In genomic region chr11:45391168-45391850, GRCh38 we compare ENCODE assay signal across 23 cellular contexts.
A peak's percentile ranks its signal among the peaks of the same experiment; 100 is the strongest.
DNase-seq lines count a peak whose midpoint lies in the region; TF ChIP-seq lines count a peak whose summit lies in the region.
"Had no signal": no experiment of that assay in that cellular context is flagged by ENCODE, and none has a peak within 500 bp of the region (broad histone marks: within the 10 kb centered on the region; RNA-seq: fewer than 3 reads in every experiment).

No MANE protein-coding gene starts in this region.

- H3K9ac ChIP-seq in liver (ENCODE audit: low read depth in 1 of 2, low read length in 2 of 2) (no peak overlapping the region), neural progenitor cell (no peak overlapping the region)
- H3K9ac ChIP-seq: BLaER1, KMS-11 had no signal

- WGBS in liver = 23% methylated on average over 9 of the region's 9 CpGs
- WGBS in spleen, 5 donors = 67 to 87% (median 83%) methylated on average over 9 of the region's 9 CpGs

- no peak overlapping the region for H3K4me3 ChIP-seq in liver (ENCODE audit: low read depth in 1 of 3, low read length in 3 of 3)
- no peak overlapping the region for H3K4me3 ChIP-seq in neural progenitor cell
- no peak overlapping the region for H3K4me3 ChIP-seq in Caco-2 (ENCODE audit: low read depth, low read length)
- H3K4me3 ChIP-seq in spleen = no peak overlapping the region
- H3K4me3 ChIP-seq: BLaER1, HAP-1, Peyer's patch, SJCRH30 had no signal

- H3K36me3 ChIP-seq in liver (ENCODE audit: control insufficient read depth in 4 of 4, insufficient read depth in 3 of 4, low read depth in 1 of 4, low read length in 3 of 4) (no peaks in the 10 kb centered on the region), neural progenitor cell (no peaks in the 10 kb centered on the region), Caco-2 (ENCODE audit: control insufficient read depth, insufficient read depth, low read length) (no peaks in the 10 kb centered on the region), spleen (no peaks in the 10 kb centered on the region)
- H3K36me3 ChIP-seq: BLaER1, HAP-1, Peyer's patch, SJCRH30 had no signal

- no peak for TF ChIP-seq CTCF in chondrocyte (IDR thresholded peaks at IDR 0.05)
- TF ChIP-seq CTCF in liver (IDR thresholded peaks at IDR 0.05; ENCODE audit: low read depth, low read length, missing input control) = no peak
- no peak for TF ChIP-seq CTCF in neural progenitor cell (IDR thresholded peaks at IDR 0.05)
- no peak for TF ChIP-seq CTCF in Caco-2 (IDR thresholded peaks at IDR 0.05; ENCODE audit: insufficient read depth in 1 of 2, low read depth in 1 of 2, low read length in 1 of 2, severe bottlenecking in 1 of 2, unreplicated experiment in 1 of 2)
- TF ChIP-seq CTCF in spleen (IDR thresholded peaks at IDR 0.05 in 8 of 11, conservative IDR thresholded peaks at IDR 0.05 in 3 of 11) = no peak

- no peak for TF ChIP-seq POLR2A in spleen (IDR thresholded peaks at IDR 0.05)

- H3K4me2 ChIP-seq in neural progenitor cell = no peak overlapping the region
- H3K4me2 ChIP-seq: BLaER1, KMS-11 had no signal

- H3K9me3 Mint-ChIP-seq in chondrocyte (ENCODE audit: low read depth) = peaks cover 2% of the 10 kb centered on the region
- H3K9me3 Mint-ChIP-seq in neural progenitor cell = no peaks in the 10 kb centered on the region
- no peaks in the 10 kb centered on the region for H3K9me3 Mint-ChIP-seq in Caco-2 (ENCODE audit: unreplicated experiment)
- H3K9me3 Mint-ChIP-seq: CD4-positive, alpha-beta T cell had no signal

- H3K27ac ChIP-seq in liver (ENCODE audit: low read depth in 1 of 2, low read length in 2 of 2) (peak overlapping the region; percentile 54 to 68), neural progenitor cell (no peak overlapping the region), spleen (no peak overlapping the region)
- H3K27ac ChIP-seq: 22Rv1, BLaER1, HL-60, KMS-11, SJCRH30 had no signal

- no TSS peak for BruUV-seq in Caco-2 (replicated peaks; lab: Mats Ljungman, UMichigan)

- CTCF ChIA-PET in Caco-2 (lab: Charles Lee) = interaction anchor here (0.7 to 1.0 kb wide), 3 partner anchors 20 to 867 kb away, joined by 3 to 6 read pairs (median 3); no protein-coding TSS in a partner anchor

- peaks cover 44% of the 10 kb centered on the region for H3K27me3 Mint-ChIP-seq in chondrocyte (ENCODE audit: low read depth)
- H3K27me3 Mint-ChIP-seq in neural progenitor cell (ENCODE audit: insufficient read depth, low read depth) = peaks cover 9% of the 10 kb centered on the region
- H3K27me3 Mint-ChIP-seq in Caco-2 (ENCODE audit: insufficient read depth, unreplicated experiment) = no peaks in the 10 kb centered on the region
- H3K27me3 Mint-ChIP-seq: CD4-positive, alpha-beta T cell had no signal

- H3F3A ChIP-seq in neural progenitor cell (ENCODE audit: low read depth) = no peaks in the 10 kb centered on the region

- DNase-seq in NCI-H1417 (lab: John Stamatoyannopoulos, UW) = peak in 2 of 3 experiments; percentile 18 to 28
- DNase-seq in NCI-H1417 treated with DMSO at 0.1 percent for 48 hours (lab: John Stamatoyannopoulos, UW) = no peak
- DNase-seq in chondrocyte (ENCODE audit: low spot score) = peak; percentile 43
- no peak for DNase-seq in neural progenitor cell (ENCODE audit: low spot score)
- DNase-seq in Caco-2 = no peak
- DNase-seq in SW480 (ENCODE audit: low spot score) = no peak
- no peak for DNase-seq in spleen
- DNase-seq: ACHN; CD4-positive, alpha-beta T cell; DMS 273 treated with DMSO at 0.1 percent for 48 hours; DMS79 treated with DMSO at 0.1 percent for 48 hours; IMR-90; NCI-H1436; NCI-H1930; NCI-H226; SJCRH30 had no signal

- H3K4me1 Mint-ChIP-seq in chondrocyte (ENCODE audit: low read depth) (no peaks in the 10 kb centered on the region), neural progenitor cell (peaks cover 24% of the 10 kb centered on the region), Caco-2 (ENCODE audit: low read depth, unreplicated experiment) (peaks cover 13% of the 10 kb centered on the region)

- H3K4me1 ChIP-seq in liver (ENCODE audit: control insufficient read depth in 4 of 4, insufficient read depth in 4 of 4, low read length in 3 of 4) (peaks cover 34 to 60% (median 55%) of the 10 kb centered on the region in 4 donors), neural progenitor cell (no peaks in the 10 kb centered on the region), Caco-2 (no peaks in the 10 kb centered on the region), spleen (no peaks in the 10 kb centered on the region)
- H3K4me1 ChIP-seq: HAP-1, Peyer's patch, SJCRH30 had no signal

- H4K20me1 ChIP-seq in neural progenitor cell (ENCODE audit: low read depth) = no peaks in the 10 kb centered on the region

- intact Hi-C loops in Caco-2 (cut with micrococcal nuclease; ENCODE audit: unreplicated experiment) (no loop called here), spleen (cut with DNase I; ENCODE audit: low total_unique reads) (no loop called here)

- H3K79me2 ChIP-seq in neural progenitor cell (ENCODE audit: low read depth) = no peaks in the 10 kb centered on the region

- TF ChIP-seq RAD21 in liver (IDR thresholded peaks at IDR 0.05) = peak in 1 of 2 donors; percentile 36

- H3K9me3 ChIP-seq in liver (ENCODE audit: control insufficient read depth in 4 of 4, low read length in 3 of 4) (no peaks in the 10 kb centered on the region), neural progenitor cell (ENCODE audit: low read depth) (no peaks in the 10 kb centered on the region), Caco-2 (no peaks in the 10 kb centered on the region), spleen (no peaks in the 10 kb centered on the region)
- H3K9me3 ChIP-seq: BLaER1, HAP-1, Peyer's patch, SJCRH30 had no signal

- no peaks in the 10 kb centered on the region for H3K27me3 ChIP-seq in liver (ENCODE audit: control insufficient read depth in 4 of 4, insufficient read depth in 4 of 4, low read length in 3 of 4)
- no peaks in the 10 kb centered on the region for H3K27me3 ChIP-seq in neural progenitor cell
- H3K27me3 ChIP-seq in Caco-2 (replicated peaks; ENCODE audit: control insufficient read depth, insufficient read depth, low read length) = no peaks in the 10 kb centered on the region
- peaks cover 0 to 40% (median 0%) of the 10 kb centered on the region in 7 donors for H3K27me3 ChIP-seq in spleen (replicated peaks in 1 of 7)
- H3K27me3 ChIP-seq: Peyer's patch had no signal

- H3K27ac Mint-ChIP-seq in chondrocyte (ENCODE audit: unreplicated experiment) (no peak overlapping the region), neural progenitor cell (peak overlapping the region; percentile 67), Caco-2 (ENCODE audit: unreplicated experiment) (no peak overlapping the region)
- H3K27ac Mint-ChIP-seq: CD4-positive, alpha-beta T cell had no signal

- POLR2A ChIA-PET in Caco-2 (lab: Charles Lee) = no interaction called here

- H2AFZ ChIP-seq in neural progenitor cell (replicated peaks) = no peak overlapping the region

- H3K36me3 Mint-ChIP-seq in chondrocyte (ENCODE audit: low read depth) = peaks cover 1% of the 10 kb centered on the region
- H3K36me3 Mint-ChIP-seq in neural progenitor cell = no peaks in the 10 kb centered on the region
- H3K36me3 Mint-ChIP-seq in Caco-2 (ENCODE audit: insufficient read depth, unreplicated experiment) = no peaks in the 10 kb centered on the region

- H3K4me3 Mint-ChIP-seq in chondrocyte (ENCODE audit: unreplicated experiment) = no peak overlapping the region
- no peak overlapping the region for H3K4me3 Mint-ChIP-seq in neural progenitor cell
- no peak overlapping the region for H3K4me3 Mint-ChIP-seq in Caco-2 (ENCODE audit: unreplicated experiment)
- H3K4me3 Mint-ChIP-seq: CD4-positive, alpha-beta T cell had no signal

TF ChIP-seq in liver, 16 proteins besides CTCF, POLR2A, EP300 and RAD21 (continues in another document):
- TF ChIP-seq RXRA (IDR thresholded peaks at IDR 0.05) (peak; percentile 93 to 96), NR2F2 (IDR thresholded peaks at IDR 0.05) (peak; percentile 82), HNF4G (IDR thresholded peaks at IDR 0.05) (peak; percentile 36), SP1 (IDR thresholded peaks at IDR 0.05) (peak; percentile 91), MAX (IDR thresholded peaks at IDR 0.05) (peak; percentile 28), REST (IDR thresholded peaks at IDR 0.05) (peak; percentile 59), FOXA1 (IDR thresholded peaks at IDR 0.05) (peak; percentile 56)

Comparison
In these comparisons a context has a peak if more than half of its experiments do, and no peak if none do; other contexts are left out.
1. DNase-seq: peak in NCI-H1417 (2 of 3) and chondrocyte (single experiment); none in NCI-H1417 treated with DMSO at 0.1 percent for 48 hours (single experiment), neural progenitor cell (single experiment), Caco-2 (0 of 2), SW480 (single experiment) and spleen (single experiment).
2. H3K27ac ChIP-seq: peak in liver (2 of 2); none in neural progenitor cell (single experiment) and spleen (0 of 8).